ENCODE assay signal across 8 cellular contexts in genomic region chr15:40928975-40929729, GRCh38. TPM values are rescaled to one million over a fixed set of nuclear protein-coding genes. Genes with fewer than 3 reads are reported as not detected.
A peak's percentile ranks its signal among the peaks of the same experiment; 100 is the strongest.
DNase-seq lines count a peak whose midpoint lies in the region; FAIRE-seq and TF ChIP-seq lines count a peak whose summit lies in the region.

TSS of gene DLL4 (plus strand) at chr15:40929340. CDS start at chr15:40929669, 329 bp downstream.

- H3K4me3 ChIP-seq in HUES64 (ENCODE audit: low read length) (peak within 1 kb of the TSS; percentile 50), OCI-LY1 (ENCODE audit: low read depth, low read length, poor library complexity, severe bottlenecking) (peak within 1 kb of the TSS; percentile 62), adipocyte (ENCODE audit: low read length) (peak within 1 kb of the TSS; percentile 35), hepatocyte (peak within 1 kb of the TSS; percentile 33), skeletal muscle cell (ENCODE audit: low read depth, low read length) (peak within 1 kb of the TSS; percentile 43)

- H3K9me2 ChIP-seq in OCI-LY1 (ENCODE audit: low read depth, low read length) (no peaks in the 10 kb centered on the region), hepatocyte (replicated peaks; ENCODE audit: insufficient read depth) (no peaks in the 10 kb centered on the region)

- no peaks in the 10 kb centered on the region for H4K20me1 ChIP-seq in OCI-LY1 (ENCODE audit: insufficient read depth, low read length)
- peaks cover 3% of the 10 kb centered on the region for H4K20me1 ChIP-seq in hepatocyte (ENCODE audit: insufficient read depth, poor library complexity, severe bottlenecking)

- WGBS in HUES64 = under 1% methylated on average over 72 of the region's 72 CpGs
- WGBS in hepatocyte (ENCODE audit: low lambda C conversion rate, missing lambda C conversion rate) = 1% methylated on average over 61 of the region's 72 CpGs

- DNase-seq in D721Med (ENCODE audit: insufficient read length, low spot score) = peak; percentile 58
- DNase-seq in adipocyte (ENCODE audit: low read depth) = peak; percentile 65
- peak; percentile 86 for DNase-seq in hepatocyte (ENCODE audit: low spot score)
- no peak for DNase-seq in skeletal muscle cell (ENCODE audit: low read depth)
- no peak for DNase-seq in midbrain (lab: John Stamatoyannopoulos, UW)
- no peak for DNase-seq in KG1 (lab: John Stamatoyannopoulos, UW)

- H3K36me3 ChIP-seq in HUES64 (ENCODE audit: insufficient read depth, low read length) (no peaks in the 10 kb centered on the region), OCI-LY1 (ENCODE audit: insufficient read depth, low read length) (no peaks in the 10 kb centered on the region), adipocyte (ENCODE audit: control insufficient read depth, insufficient read depth, low read length, severe bottlenecking) (no peaks in the 10 kb centered on the region), hepatocyte (replicated peaks; ENCODE audit: insufficient read depth, low read depth) (no peaks in the 10 kb centered on the region)

- H3K4me2 ChIP-seq in OCI-LY1 (ENCODE audit: low read length) (peak within 1 kb of the TSS; percentile 88), hepatocyte (peak within 1 kb of the TSS; percentile 99)

- H3F3A ChIP-seq in OCI-LY1 (ENCODE audit: insufficient read depth, low read length) = no peaks in the 10 kb centered on the region

- no peaks in the 10 kb centered on the region for H3K79me2 ChIP-seq in OCI-LY1 (ENCODE audit: insufficient read depth, low read length)
- H3K79me2 ChIP-seq in hepatocyte = no peaks in the 10 kb centered on the region

- TF ChIP-seq CTCF in D721Med (IDR thresholded peaks at IDR 0.05; ENCODE audit: insufficient read depth, missing control alignments) (no peak), OCI-LY1 (IDR thresholded peaks at IDR 0.05; ENCODE audit: low read length) (no peak), hepatocyte (IDR thresholded peaks at IDR 0.05; ENCODE audit: poor library complexity) (no peak)

- no peak within 1 kb of the TSS for H3K27ac ChIP-seq in HUES64 (ENCODE audit: low read depth, low read length)
- no peak within 1 kb of the TSS for H3K27ac ChIP-seq in OCI-LY1 (ENCODE audit: low read depth, low read length, poor library complexity, severe bottlenecking)
- H3K27ac ChIP-seq in hepatocyte = no peak within 1 kb of the TSS

- H3K9ac ChIP-seq in HUES64 (ENCODE audit: low read depth, low read length) = no peak within 1 kb of the TSS
- no peak within 1 kb of the TSS for H3K9ac ChIP-seq in OCI-LY1 (ENCODE audit: low read length)
- H3K9ac ChIP-seq in adipocyte (ENCODE audit: low read length) = no peak within 1 kb of the TSS

- H3K4me1 ChIP-seq in HUES64 (ENCODE audit: insufficient read depth, low read length) (peaks cover 22% of the 10 kb centered on the region), OCI-LY1 (ENCODE audit: insufficient read depth, low read length, severe bottlenecking) (peaks cover 41% of the 10 kb centered on the region), adipocyte (ENCODE audit: control insufficient read depth, insufficient read depth, low read length) (peaks cover 21% of the 10 kb centered on the region), hepatocyte (ENCODE audit: insufficient read depth) (peaks cover 76% of the 10 kb centered on the region)

- no peak for FAIRE-seq in D721Med (lab: Jason Lieb, UNC)

- H3K27me3 ChIP-seq in HUES64 (ENCODE audit: insufficient read depth, low read length) (peaks cover 96% of the 10 kb centered on the region), OCI-LY1 (ENCODE audit: insufficient read depth, low read length) (peaks cover 10% of the 10 kb centered on the region), adipocyte (replicated peaks; ENCODE audit: control insufficient read depth, insufficient read depth, low read length) (peaks cover 70% of the 10 kb centered on the region), hepatocyte (peaks cover 52% of the 10 kb centered on the region)

- H3K9me3 ChIP-seq in HUES64 (ENCODE audit: insufficient read depth, low read depth, low read length) (no peaks in the 10 kb centered on the region), OCI-LY1 (ENCODE audit: low read length) (no peaks in the 10 kb centered on the region), adipocyte (ENCODE audit: control insufficient read depth, low read length) (no peaks in the 10 kb centered on the region), hepatocyte (ENCODE audit: low read depth) (no peaks in the 10 kb centered on the region)

- H2AFZ ChIP-seq in OCI-LY1 (ENCODE audit: low read length) (no peak within 1 kb of the TSS), hepatocyte (peak within 1 kb of the TSS; percentile 56)

RNA-seq across cellular contexts. Expression of gene DLL4, which starts in this region (rescaled TPM):
- polyA plus RNA-seq in HUES64 (2013, experiment 1 of 2) = 0.15 TPM
- polyA plus RNA-seq in HUES64 (2013, experiment 2 of 2) = 0.25 TPM
- total RNA-seq in hepatocyte = 2.3 and 2.8 TPM in 2 replicates
- 1.1 TPM in 1 of 2 replicates, not detected in the other for polyA plus RNA-seq in hepatocyte

Comparison
In these comparisons a context has a peak if more than half of its experiments do, and no peak if none do; other contexts are left out.
1. DNase-seq: peak in D721Med (single experiment), adipocyte (single experiment) and hepatocyte (single experiment); none in skeletal muscle cell (single experiment), midbrain (single experiment) and KG1 (single experiment).
2. Peak in every context shown above with its lines, with median percentiles within 50 percentile points of each other: H3K4me3 ChIP-seq.